Comparison of ENCODE assay signal across 1 cellular context in the genomic region with DNA sequence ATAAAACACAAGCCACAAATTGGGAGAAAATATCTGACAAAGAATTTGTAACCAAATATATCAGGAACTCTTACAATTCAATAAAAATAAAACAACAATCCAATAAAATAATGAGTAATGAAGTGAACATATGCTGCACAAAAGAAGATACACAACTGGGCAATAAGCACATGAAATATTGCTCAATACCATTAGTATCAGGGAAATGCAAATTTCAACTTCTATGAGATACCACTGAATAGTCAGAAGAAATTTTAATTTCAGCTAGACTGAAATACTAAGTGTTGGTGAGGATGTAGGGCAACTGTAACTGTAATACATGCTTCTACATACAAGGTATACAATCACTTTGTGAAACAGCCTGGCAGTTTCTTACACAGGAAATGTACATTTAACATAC.
TF ChIP-seq lines count a peak whose summit lies in the region.

No MANE protein-coding gene starts in this region.

TF ChIP-seq in IMR-90, 13 proteins besides CTCF, POLR2A, EP300 and RAD21:
- TF ChIP-seq MXI1 (IDR thresholded peaks at IDR 0.05; ENCODE audit: borderline replicate concordance, low read depth, low read length) (no peak), SMC3 (IDR thresholded peaks at IDR 0.05; ENCODE audit: low read depth, low read length) (no peak), MAFK (IDR thresholded peaks at IDR 0.05; ENCODE audit: low read depth, low read length) (no peak), NFE2L2 (IDR thresholded peaks at IDR 0.05; ENCODE audit: low read depth, low read length) (no peak), CHD1 (IDR thresholded peaks at IDR 0.05; ENCODE audit: low read depth, low read length) (no peak), CEBPB (IDR thresholded peaks at IDR 0.05; ENCODE audit: low read depth, low read length) (peak; percentile 79)
- TF ChIP-seq, protein P1, sequence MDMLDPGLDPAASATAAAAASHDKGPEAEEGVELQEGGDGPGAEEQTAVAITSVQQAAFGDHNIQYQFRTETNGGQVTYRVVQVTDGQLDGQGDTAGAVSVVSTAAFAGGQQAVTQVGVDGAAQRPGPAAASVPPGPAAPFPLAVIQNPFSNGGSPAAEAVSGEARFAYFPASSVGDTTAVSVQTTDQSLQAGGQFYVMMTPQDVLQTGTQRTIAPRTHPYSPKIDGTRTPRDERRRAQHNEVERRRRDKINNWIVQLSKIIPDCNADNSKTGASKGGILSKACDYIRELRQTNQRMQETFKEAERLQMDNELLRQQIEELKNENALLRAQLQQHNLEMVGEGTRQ (IDR thresholded peaks at IDR 0.05; ENCODE audit: low read depth, low read length) = no peak
